1 cellular context compared by ENCODE assay signal in genomic region chr9:134384811-134385479, GRCh38.
TF ChIP-seq lines count a peak whose summit lies in the region.

No MANE protein-coding gene starts in this region.

TF ChIP-seq in HepG2, 621 proteins besides CTCF, POLR2A, EP300 and RAD21:
- peak; percentile 58; the same call in 1 of the 2 replicates for TF ChIP-seq HNRNPL (IDR thresholded peaks at IDR 0.05; ENCODE audit: low read depth, low read length)
- TF ChIP-seq DZIP1 (CRISPR knock-in tag; IDR thresholded peaks at IDR 0.05): no peak
